8 cellular contexts compared by ENCODE assay signal in the genomic region with DNA sequence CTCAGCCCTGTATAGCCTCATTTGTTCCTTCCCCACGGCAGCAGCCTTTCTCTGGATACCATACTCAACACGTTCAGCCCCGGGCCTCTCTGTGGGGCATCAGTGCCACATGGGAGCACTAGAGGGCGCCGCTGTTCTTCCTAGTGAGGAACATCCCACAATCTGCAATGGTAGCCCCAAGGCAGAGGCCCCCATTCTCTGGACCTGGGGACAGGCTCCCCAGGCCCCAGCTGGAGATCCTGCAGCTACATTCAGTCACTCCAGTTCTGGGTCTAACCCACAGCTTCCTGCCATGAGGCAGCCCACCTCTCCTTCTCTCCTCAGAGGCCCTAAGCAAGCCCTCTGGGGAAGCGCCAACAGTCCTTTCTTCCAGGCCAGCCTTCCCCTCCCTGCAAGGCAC. TPM values are rescaled to one million over a fixed set of nuclear protein-coding genes. Genes with fewer than 3 reads are reported as not detected.
DNase-seq lines count a peak whose midpoint lies in the region; ATAC-seq and TF ChIP-seq lines count a peak whose summit lies in the region.

No MANE protein-coding gene starts in this region.

- WGBS in testis, 2 donors: 39 to 73% methylated on average over 3 to 6 of the region's 6 CpGs

- no peak overlapping the region for H3K4me3 Mint-ChIP-seq in activated T-helper 17 cell treated with anti-CD3 and anti-CD28 coated beads, Interleukin-2, amount 50 U/mL, for 72 hours

- no peak for TF ChIP-seq POLR2A in testis (IDR thresholded peaks at IDR 0.05)

- TF ChIP-seq CTCF in foreskin fibroblast (IDR thresholded peaks at IDR 0.05; ENCODE audit: low read depth, low read length) (peak; percentile 97), omental fat pad (IDR thresholded peaks at IDR 0.05) (peak in 1 of 3 donors; percentile 70), testis (IDR thresholded peaks at IDR 0.05) (peak; percentile 44 to 81 (median 66))

- peaks cover 10% of the 10 kb centered on the region for H3K4me1 Mint-ChIP-seq in activated T-helper 17 cell treated with anti-CD3 and anti-CD28 coated beads, Interleukin-2, amount 50 U/mL, for 72 hours

- no peak overlapping the region for H3K27ac ChIP-seq in testis

- H3K4me1 ChIP-seq in testis: peaks cover 6% of the 10 kb centered on the region

- ATAC-seq in GM21529 (IDR thresholded peaks at IDR 0.05; ENCODE audit: unreplicated experiment) (peak; percentile 87), omental fat pad (ENCODE audit: low FRiP score) (peak; percentile 39)
- peak; percentile 89 for ATAC-seq in activated T-helper 17 cell treated with anti-CD3 and anti-CD28 coated beads, Interleukin-2, amount 50 U/mL, for 72 hours (replicated peaks)

- no peaks in the 10 kb centered on the region for H3K9me3 Mint-ChIP-seq in activated T-helper 17 cell treated with anti-CD3 and anti-CD28 coated beads, Interleukin-2, amount 50 U/mL, for 72 hours

- no peaks in the 10 kb centered on the region for H3K9me3 ChIP-seq in testis

- DNase-seq in DMS53 (lab: John Stamatoyannopoulos, UW) (peak; percentile 86), HuH-7.5 (ENCODE audit: low spot score) (peak; percentile 95), RPMI7951 (ENCODE audit: low read depth) (peak; percentile 60), foreskin fibroblast (peak; percentile 57 to 88), omental fat pad (ENCODE audit: low spot score) (peak; percentile 90), testis (peak; percentile 93)

- H3K27me3 ChIP-seq in testis: no peaks in the 10 kb centered on the region

- H3K27me3 Mint-ChIP-seq in activated T-helper 17 cell treated with anti-CD3 and anti-CD28 coated beads, Interleukin-2, amount 50 U/mL, for 72 hours: no peaks in the 10 kb centered on the region

- intact Hi-C loops in testis (cut with DNase I; ENCODE audit: low total_unique reads): loop anchor here (5.0 kb wide), 1 partner anchor 77 kb away; no protein-coding TSS in a partner anchor

- no peaks in the 10 kb centered on the region for H3K36me3 ChIP-seq in testis (ENCODE audit: low read depth, missing control alignments)

- H3K4me3 ChIP-seq in foreskin fibroblast (ENCODE audit: low read depth in 1 of 2, low read length in 2 of 2) (no peak overlapping the region), testis (no peak overlapping the region)

- peaks cover 11% of the 10 kb centered on the region for H3K36me3 Mint-ChIP-seq in activated T-helper 17 cell treated with anti-CD3 and anti-CD28 coated beads, Interleukin-2, amount 50 U/mL, for 72 hours (ENCODE audit: low read depth)

- H3K27ac Mint-ChIP-seq in activated T-helper 17 cell treated with anti-CD3 and anti-CD28 coated beads, Interleukin-2, amount 50 U/mL, for 72 hours: peak overlapping the region; percentile 7

RNA-seq across cellular contexts. Expression of gene SFXN5, which starts 14.2 kb away (rescaled TPM):
- total RNA-seq in RPMI7951 (2014; rRNA removed; shearing (Covaris generic)): 8.7 and 18.3 TPM in 2 replicates
- total RNA-seq in activated T-helper 17 cell treated with anti-CD3 and anti-CD28 coated beads, Interleukin-2, amount 50 U/mL, for 72 hours: 10 to 100 TPM in 1 of 2 donors, 1 to 10 TPM in 1; 7.6 to 10.3 TPM
- total RNA-seq in omental fat pad (10 to 100 TPM in 2 of 4 donors, 1 to 10 TPM in 2; 5.1 to 15.6 (median 9.4) TPM), testis (10 to 100 TPM; 25.4 to 32.2 TPM)
- polyA plus RNA-seq in testis (ENCODE audit: insufficient read depth, low read depth, low replicate concordance): 24.0 TPM

RNA-seq across cellular contexts. Expression of gene RAB11FIP5, which starts 27.1 kb away (rescaled TPM):
- total RNA-seq in RPMI7951 (2014; rRNA removed; shearing (Covaris generic)): 13.1 and 15.1 TPM in 2 replicates
- total RNA-seq in activated T-helper 17 cell treated with anti-CD3 and anti-CD28 coated beads, Interleukin-2, amount 50 U/mL, for 72 hours: 10 to 100 TPM; 15.5 to 29.9 TPM
- 10 to 100 TPM; 16.6 to 40.1 (median 20.7) TPM for total RNA-seq in omental fat pad
- total RNA-seq in testis: 100 to 1,000 TPM; 108 to 168 TPM
- polyA plus RNA-seq in testis (ENCODE audit: insufficient read depth, low read depth, low replicate concordance): 332 TPM

Comparison
In these comparisons a context has a peak if more than half of its experiments do, and no peak if none do; other contexts are left out.
1. ATAC-seq: peak in every context shown above with its lines; median percentile 89 in activated T-helper 17 cell treated with anti-CD3 and anti-CD28 coated beads, Interleukin-2, amount 50 U/mL, for 72 hours; 87 in GM21529; 39 in omental fat pad.